15 cellular contexts compared by ENCODE assay signal in the genomic region with DNA sequence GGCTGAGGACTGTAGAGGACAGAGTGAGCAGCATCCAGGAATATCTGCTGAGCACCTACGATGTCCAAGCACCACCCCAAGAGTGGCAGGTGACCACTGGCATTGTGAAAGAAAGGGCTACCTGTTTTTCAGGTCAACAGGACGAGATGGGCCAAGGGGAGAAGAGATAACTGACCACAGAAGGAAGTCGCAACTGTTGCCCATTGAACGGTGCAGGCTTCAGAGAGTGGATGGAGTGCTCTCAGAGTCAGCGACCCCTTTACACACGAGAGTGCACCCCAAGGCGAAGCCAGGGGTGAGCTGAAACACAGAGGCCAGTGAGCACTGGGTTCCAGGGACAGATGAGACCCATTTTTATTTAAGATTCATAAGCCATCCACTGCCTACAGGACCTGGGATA. TPM values are rescaled to one million over a fixed set of nuclear protein-coding genes. Genes with fewer than 3 reads are reported as not detected.
DNase-seq lines count a peak whose midpoint lies in the region; ATAC-seq and TF ChIP-seq lines count a peak whose summit lies in the region.
"Had no signal": no experiment of that assay in that cellular context is flagged by ENCODE, and none has a peak within 500 bp of the region (broad histone marks: within the 10 kb centered on the region; RNA-seq: fewer than 3 reads in every experiment).

No MANE protein-coding gene starts in this region.

- H3K27ac Mint-ChIP-seq in naive thymus-derived CD8-positive, alpha-beta T cell, result peak overlapping the region in 7 of 10 donors; percentile 55 to 91 (median 74)
- H3K27ac Mint-ChIP-seq: activated B cell treated with CpG ODN at 0.5 μM for 24 hours had no signal

- H3K27ac ChIP-seq in Panc1 (ENCODE audit: low read length) (peak overlapping the region; percentile 54; the same call in 1 of the 2 replicates), mammary epithelial cell (ENCODE audit: insufficient read depth, low read depth, low read length) (peak overlapping the region; percentile 64), temporal lobe (ENCODE audit: low read depth, low read length) (peak overlapping the region; percentile 53)

- H4K20me1 ChIP-seq in mammary epithelial cell (ENCODE audit: insufficient read depth, low read length), result no peaks in the 10 kb centered on the region

- H3K79me2 ChIP-seq in mammary epithelial cell (ENCODE audit: insufficient read depth, low read length), result peaks cover 91% of the 10 kb centered on the region

- peaks cover 8% of the 10 kb centered on the region; the same call in 1 of the 2 replicates for H3K9me3 ChIP-seq in Panc1 (ENCODE audit: control insufficient read depth, insufficient read depth, low read depth, low read length)
- no peaks in the 10 kb centered on the region for H3K9me3 ChIP-seq in mammary epithelial cell (replicated peaks; ENCODE audit: insufficient read depth, low read length)

- POLR2A ChIA-PET in Panc1 (lab: Charles Lee), result no interaction called here
- POLR2A ChIA-PET in naive thymus-derived CD8-positive, alpha-beta T cell (lab: Charles Lee), result no interaction called here

- no peaks in the 10 kb centered on the region for H3K9me3 Mint-ChIP-seq in naive thymus-derived CD8-positive, alpha-beta T cell
- H3K9me3 Mint-ChIP-seq: activated B cell treated with CpG ODN at 0.5 μM for 24 hours had no signal

- peaks cover 0 to 3% (median 3%) of the 10 kb centered on the region in 3 donors for H3K36me3 Mint-ChIP-seq in naive thymus-derived CD8-positive, alpha-beta T cell

- H3K9ac ChIP-seq in mammary epithelial cell (ENCODE audit: insufficient read depth, low read length), result no peak overlapping the region

- dilution Hi-C loops in mammary epithelial cell (cut with HindIII; ENCODE audit: low sequenced_read_pairs), result no loop called here

- WGBS in mammary epithelial cell (ENCODE audit: low coverage, missing lambda C conversion rate), result 99% methylated on average over 5 of the region's 7 CpGs

- H3K4me3 Mint-ChIP-seq in naive thymus-derived CD8-positive, alpha-beta T cell, result peak overlapping the region in 3 of 10 donors; percentile 24 to 31 (median 26)
- H3K4me3 Mint-ChIP-seq: activated B cell treated with CpG ODN at 0.5 μM for 24 hours, neural crest cell had no signal

- H3K4me2 ChIP-seq in mammary epithelial cell (ENCODE audit: insufficient read depth, low read depth, low read length), result no peak overlapping the region

- ATAC-seq in Panc1, result no peak
- no peak for ATAC-seq in naive thymus-derived CD8-positive, alpha-beta T cell
- no peak for ATAC-seq in GM18909 (IDR thresholded peaks at IDR 0.05; ENCODE audit: poor library complexity, unreplicated experiment)
- no peak for ATAC-seq in HG03095 (IDR thresholded peaks at IDR 0.05; ENCODE audit: unreplicated experiment)
- ATAC-seq: left lung had no signal

- H3K27me3 ChIP-seq in Panc1 (ENCODE audit: control insufficient read depth, insufficient read depth, low read length), result no peaks in the 10 kb centered on the region
- H3K27me3 ChIP-seq in mammary epithelial cell (ENCODE audit: insufficient read depth, low read length), result no peaks in the 10 kb centered on the region
- H3K27me3 ChIP-seq: left lung had no signal

- no peak overlapping the region for H2AFZ ChIP-seq in mammary epithelial cell (ENCODE audit: low read depth, low read length)

- BruUV-seq in Panc1 (replicated peaks; lab: Mats Ljungman, UMichigan) (no TSS peak), mammary epithelial cell (replicated peaks; lab: Mats Ljungman, UMichigan) (no TSS peak)

- no peak overlapping the region for H3K4me3 ChIP-seq in Panc1 (ENCODE audit: low read depth in 2 of 2, low read length in 2 of 2)
- no peak overlapping the region for H3K4me3 ChIP-seq in mammary epithelial cell (replicated peaks in 1 of 3; ENCODE audit: insufficient read depth in 1 of 3, low read depth in 2 of 3, low read length in 3 of 3)
- H3K4me3 ChIP-seq: left lung, skin epidermis had no signal

- H3K36me3 ChIP-seq in Panc1 (ENCODE audit: control insufficient read depth, insufficient read depth, low read length) (no peaks in the 10 kb centered on the region), mammary epithelial cell (ENCODE audit: insufficient read depth, low read length) (no peaks in the 10 kb centered on the region)
- H3K36me3 ChIP-seq: left lung had no signal

- peaks cover 0 to 1% (median 0%) of the 10 kb centered on the region in 5 donors for H3K27me3 Mint-ChIP-seq in naive thymus-derived CD8-positive, alpha-beta T cell
- H3K27me3 Mint-ChIP-seq: activated B cell treated with CpG ODN at 0.5 μM for 24 hours had no signal

- no peak for DNase-seq in Panc1 (ENCODE audit: low read depth, low spot score)
- no peak for DNase-seq in mammary epithelial cell
- no peak for DNase-seq in naive thymus-derived CD8-positive, alpha-beta T cell
- no peak for DNase-seq in NCI-H1436 treated with DMSO at 0.1 percent for 48 hours (lab: John Stamatoyannopoulos, UW)
- DNase-seq: activated B cell treated with CpG ODN at 0.5 μM for 24 hours, HCEC 1CT, hypothalamus, KBM-7, left lung, NCI-H1417 had no signal

- peaks cover 46 to 86% (median 81%) of the 10 kb centered on the region in 4 donors for H3K4me1 Mint-ChIP-seq in naive thymus-derived CD8-positive, alpha-beta T cell

- TF ChIP-seq CTCF in Panc1 (IDR thresholded peaks at IDR 0.05) (no peak), mammary epithelial cell (conservative IDR thresholded peaks at IDR 0.05 in 1 of 2, IDR thresholded peaks at IDR 0.05 in 1 of 2; ENCODE audit: extremely low read depth in 1 of 2, insufficient read depth in 1 of 2, low read depth in 1 of 2, low read length in 2 of 2) (no peak)

- intact Hi-C loops in Panc1 (cut with micrococcal nuclease; ENCODE audit: unreplicated experiment) (no loop called here), mammary epithelial cell (cut with micrococcal nuclease) (no loop called here)

- in situ Hi-C loops in Panc1 (cut with HindIII; ENCODE audit: low pct_unique_long_range_greater_than_20kb, low sequenced_read_pairs) (no loop called here), mammary epithelial cell (cut with MboI; ENCODE audit: low sequenced_read_pairs in 2 of 2) (no loop called here)

- H3K4me1 ChIP-seq in Panc1 (ENCODE audit: control insufficient read depth, insufficient read depth, low read length) (peaks cover 52% of the 10 kb centered on the region), mammary epithelial cell (ENCODE audit: insufficient read depth, low read length) (peaks cover 49% of the 10 kb centered on the region)

- CTCF ChIA-PET in Panc1 (lab: Charles Lee) (no interaction called here), mammary epithelial cell (lab: Charles Lee; ENCODE audit: low non-redundant PET) (no interaction called here)

RNA-seq across cellular contexts. Expression of gene HIPK2, which starts 42.3 kb away (rescaled TPM):
- total RNA-seq in Panc1 (2021; ENCODE audit: unreplicated experiment) (34.1 TPM), mammary epithelial cell (10 to 100 TPM; 31.0 to 58.3 TPM), temporal lobe (20.4 TPM)
- polyA plus RNA-seq in Panc1 (2012; ENCODE audit: insufficient read length), result 13.8 TPM
- polyA plus RNA-seq in mammary epithelial cell, result 26.4 TPM
- polyA minus RNA-seq in mammary epithelial cell, result 68.5 TPM
- total RNA-seq in naive thymus-derived CD8-positive, alpha-beta T cell, result 10 to 100 TPM; 28.7 to 32.9 TPM
- polyA plus RNA-seq in naive thymus-derived CD8-positive, alpha-beta T cell, result 1 to 10 TPM; 2.1 to 4.3 (median 3.1) TPM
